Comparison of ENCODE assay signal across 9 cellular contexts in the genomic region with DNA sequence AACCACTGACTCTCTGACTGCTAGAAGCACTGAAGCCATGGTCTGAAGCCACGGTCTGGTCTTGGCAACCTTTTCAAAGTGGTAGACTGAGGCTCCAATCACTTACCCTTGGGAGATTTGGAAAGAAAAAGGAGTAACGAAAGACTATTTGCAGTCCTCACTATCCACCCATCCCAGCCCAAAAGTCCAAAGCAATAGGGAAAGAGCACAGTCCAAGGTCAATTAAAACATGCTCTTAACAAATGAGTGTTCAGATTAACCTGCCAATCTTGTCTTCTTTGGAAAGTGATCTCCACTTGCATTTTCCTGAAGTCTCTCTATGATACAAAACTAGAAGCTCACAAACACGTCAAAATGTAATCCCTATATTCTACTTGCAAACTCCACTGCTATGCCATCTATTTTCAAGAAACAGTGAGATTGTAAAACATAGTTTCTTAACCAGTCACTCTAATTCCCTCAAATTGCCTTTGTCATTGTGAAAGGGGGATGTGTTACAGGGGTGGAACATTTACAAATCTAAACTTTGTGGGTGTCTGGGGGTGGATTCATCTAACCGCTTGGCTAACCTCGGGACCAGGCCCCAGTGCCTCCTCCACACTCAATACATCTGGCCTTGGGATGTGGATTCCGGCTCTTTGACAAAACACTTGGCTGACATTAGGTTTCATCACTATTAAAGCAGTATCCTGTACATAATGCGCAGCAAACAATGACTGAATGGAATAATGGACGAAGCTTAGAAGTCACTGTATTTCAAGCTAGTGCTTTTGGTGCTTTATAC. TPM values are rescaled to one million over a fixed set of nuclear protein-coding genes. Genes with fewer than 3 reads are reported as not detected.
DNase-seq lines count a peak whose midpoint lies in the region; ATAC-seq and TF ChIP-seq lines count a peak whose summit lies in the region.
"Had no signal": no experiment of that assay in that cellular context is flagged by ENCODE, and none has a peak within 500 bp of the region (broad histone marks: within the 10 kb centered on the region; RNA-seq: fewer than 3 reads in every experiment).

No MANE protein-coding gene starts in this region.

- H3K4me3 ChIP-seq in GM23248 = peak overlapping the region; percentile 22
- H3K4me3 ChIP-seq in smooth muscle cell = no peak overlapping the region

- peaks cover 68% of the 10 kb centered on the region for H3K79me2 ChIP-seq in GM23248 (ENCODE audit: insufficient read depth)
- H3K79me2 ChIP-seq in smooth muscle cell (ENCODE audit: low read depth) = peaks cover 60% of the 10 kb centered on the region

- WGBS in GM23248 (ENCODE audit: low coverage in 1 of 2, low lambda C conversion rate in 2 of 2, missing lambda C conversion rate in 2 of 2), 2 experiments = 17 to 19% methylated on average over 8 of the region's 8 CpGs
- WGBS in adipose tissue, 3 donors = 45 to 74% (median 46%) methylated on average over 8 of the region's 8 CpGs
- WGBS in smooth muscle cell (ENCODE audit: low lambda C conversion rate) = 69% methylated on average over 8 of the region's 8 CpGs

- no peak for ATAC-seq in GM18505 (IDR thresholded peaks at IDR 0.05; ENCODE audit: unreplicated experiment)

- peak overlapping the region; percentile 57 for H3K4me2 ChIP-seq in GM23248 (ENCODE audit: unreplicated experiment)
- H3K4me2 ChIP-seq in smooth muscle cell = peak overlapping the region; percentile 48

- TF ChIP-seq POLR2A in GM18505 (IDR thresholded peaks at IDR 0.05; ENCODE audit: borderline replicate concordance, extremely low read depth, insufficient read depth, insufficient read length) = no peak

- peak overlapping the region; percentile 64 for H3K9ac ChIP-seq in GM23248
- H3K9ac ChIP-seq in smooth muscle cell (ENCODE audit: low read depth) = no peak overlapping the region

- H3K27ac ChIP-seq in GM23248 (peak overlapping the region; percentile 80), adipose tissue (ENCODE audit: low read depth, low read length) (peak overlapping the region; percentile 31), smooth muscle cell (ENCODE audit: low read depth) (peak overlapping the region; percentile 26)

- H3F3A ChIP-seq in GM23248 (ENCODE audit: insufficient read depth) (peaks cover 29% of the 10 kb centered on the region), smooth muscle cell (ENCODE audit: low read depth) (no peaks in the 10 kb centered on the region)

- H3K4me1 ChIP-seq in GM23248 (ENCODE audit: insufficient read depth) (peaks cover 33% of the 10 kb centered on the region), smooth muscle cell (ENCODE audit: low read depth) (peaks cover 42% of the 10 kb centered on the region)

- DNase-seq in GM23248 (peak; percentile 85), iris pigment epithelial cell (ENCODE audit: low read depth) (peak; percentile 85), smooth muscle cell (lab: John Stamatoyannopoulos, UW; ENCODE audit: unreplicated experiment) (no peak), Kasumi-1 (lab: John Stamatoyannopoulos, UW) (no peak), middle frontal gyrus (ENCODE audit: extremely low spot score, low spot score) (no peak), NCI-H1417 treated with DMSO at 0.1 percent for 48 hours (lab: John Stamatoyannopoulos, UW) (no peak)
- DNase-seq: activated effector memory CD4-positive, alpha-beta T cell treated with Interleukin-2 at 50 U/mL for 16 hours had no signal

- H3K9me2 ChIP-seq in GM23248 (ENCODE audit: insufficient read depth) = no peaks in the 10 kb centered on the region

- TF ChIP-seq CTCF in smooth muscle cell (IDR thresholded peaks at IDR 0.05; ENCODE audit: borderline replicate concordance, insufficient read depth, poor library complexity, severe bottlenecking) = no peak

- H4K20me1 ChIP-seq in GM23248 (ENCODE audit: insufficient read depth) (no peaks in the 10 kb centered on the region; the same call in 1 of the 2 replicates), smooth muscle cell (ENCODE audit: low read depth) (peaks cover 92% of the 10 kb centered on the region)

- no peaks in the 10 kb centered on the region for H3K9me3 ChIP-seq in GM23248 (ENCODE audit: low read depth)
- no peaks in the 10 kb centered on the region for H3K9me3 ChIP-seq in smooth muscle cell (replicated peaks; ENCODE audit: low read depth)

- H3K36me3 ChIP-seq in GM23248 (ENCODE audit: low read depth) (peaks cover 25% of the 10 kb centered on the region), smooth muscle cell (ENCODE audit: low read depth) (peaks cover 14% of the 10 kb centered on the region)

- H3K27me3 ChIP-seq in GM23248 (replicated peaks; ENCODE audit: insufficient read depth) = no peaks in the 10 kb centered on the region
- no peaks in the 10 kb centered on the region for H3K27me3 ChIP-seq in smooth muscle cell (ENCODE audit: low read depth)

- in situ Hi-C loops in GM23248 (cut with MboI) = no loop called here

- H2AFZ ChIP-seq in GM23248 (no peak overlapping the region), smooth muscle cell (ENCODE audit: low read depth) (no peak overlapping the region)

RNA-seq across cellular contexts. Expression of a gene that starts 56.4 kb away (rescaled TPM):
- 15.9 and 16.9 TPM in 2 replicates for total RNA-seq in GM23248 (2014; rRNA removed; shearing (Covaris generic))
- 4.2 and 4.5 TPM in 2 replicates for polyA plus RNA-seq in GM23248 (2016; fragmentation: Nextera tagmentation; extraction: Ambion mirVana)
- 10 to 100 TPM in 2 of 3 donors, 1 to 10 TPM in 1; 8.7 to 48.2 (median 22.7) TPM for polyA plus RNA-seq in adipose tissue
- total RNA-seq in smooth muscle cell = 25.6 and 26.0 TPM in 2 replicates
- polyA plus RNA-seq in smooth muscle cell = 8.2 and 12.0 TPM in 2 replicates

Comparison
In these comparisons a context has a peak if more than half of its experiments do, and no peak if none do; other contexts are left out.
1. DNase-seq: peak in GM23248 (single experiment) and iris pigment epithelial cell (single experiment); none in smooth muscle cell (single experiment), Kasumi-1 (0 of 2), middle frontal gyrus (single experiment) and NCI-H1417 treated with DMSO at 0.1 percent for 48 hours (single experiment).
2. H3K27ac ChIP-seq: peak in every context shown above with its lines; median percentile 80 in GM23248; 31 in adipose tissue; 26 in smooth muscle cell.